Comparison of ENCODE assay signal across 9 cellular contexts in the genomic region with DNA sequence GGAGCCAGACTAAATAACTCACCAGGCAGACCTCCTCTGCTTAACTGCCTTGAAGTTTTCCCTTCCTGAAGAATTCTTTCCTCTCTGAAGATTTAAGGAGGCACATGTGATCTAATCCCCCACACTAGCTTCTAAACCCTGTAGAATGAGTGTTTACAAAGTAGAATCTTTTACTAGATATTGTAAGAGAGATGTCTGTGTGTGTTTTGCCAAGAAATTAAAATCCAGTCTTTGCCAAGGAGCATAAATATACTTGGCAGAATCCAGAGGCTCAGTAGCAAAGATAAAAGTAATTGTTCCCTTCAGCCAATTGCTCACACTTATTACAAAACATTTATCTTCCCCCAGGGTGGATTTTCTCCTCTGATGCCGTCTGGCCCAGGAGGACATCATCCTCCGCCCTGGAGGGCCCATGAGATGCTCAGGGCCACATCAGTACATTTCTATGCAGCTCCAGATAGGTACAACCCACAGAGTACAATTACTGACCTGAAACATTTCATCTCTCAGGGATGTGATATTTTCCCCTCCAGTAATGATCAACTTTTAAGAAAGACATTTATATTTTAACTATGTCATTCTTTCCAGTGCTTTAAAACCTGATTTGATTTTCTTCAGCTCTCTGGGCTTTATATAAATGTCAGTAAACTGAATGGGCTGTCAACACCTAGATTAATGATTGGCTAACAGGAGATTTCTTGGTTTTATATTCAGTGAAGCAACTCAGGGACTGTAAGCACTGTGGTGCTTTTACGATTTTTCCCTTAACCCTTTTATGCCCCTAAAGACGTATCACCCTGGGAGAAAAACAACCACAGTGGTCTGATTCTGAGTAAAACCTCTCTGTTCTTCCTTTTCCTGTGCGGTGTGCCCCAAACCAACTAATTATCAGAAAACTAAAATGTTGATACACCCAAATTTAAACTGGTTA. TPM values are rescaled to one million over a fixed set of nuclear protein-coding genes. Genes with fewer than 3 reads are reported as not detected.
DNase-seq lines count a peak whose midpoint lies in the region; ATAC-seq and TF ChIP-seq lines count a peak whose summit lies in the region.
"Had no signal": no experiment of that assay in that cellular context is flagged by ENCODE, and none has a peak within 500 bp of the region (broad histone marks: within the 10 kb centered on the region; RNA-seq: fewer than 3 reads in every experiment).

No MANE protein-coding gene starts in this region.

- H3K79me2 ChIP-seq in GM23248 (ENCODE audit: insufficient read depth), result no peaks in the 10 kb centered on the region

- H2AFZ ChIP-seq in GM23248, result no peak overlapping the region

- no peaks in the 10 kb centered on the region for H3K27me3 ChIP-seq in GM23248 (replicated peaks; ENCODE audit: insufficient read depth)
- no peaks in the 10 kb centered on the region for H3K27me3 ChIP-seq in foreskin keratinocyte
- H3K27me3 ChIP-seq in suprapubic skin, result no peaks in the 10 kb centered on the region

- DNase-seq in GM23248 (peak; percentile 86), SK-N-MC (ENCODE audit: low read depth, low spot score) (no peak), foreskin keratinocyte (no peak), suprapubic skin (ENCODE audit: low spot score in 2 of 2) (no peak), DMS79 (lab: John Stamatoyannopoulos, UW) (no peak), posterior cingulate gyrus (no peak), endothelial cell (ENCODE audit: low spot score) (no peak)
- DNase-seq: naive B cell had no signal

- H3K9me3 Mint-ChIP-seq in endothelial cell (ENCODE audit: unreplicated experiment), result no peaks in the 10 kb centered on the region

- in situ Hi-C loops in GM23248 (cut with MboI), result no loop called here

- H3K4me1 ChIP-seq in GM23248 (ENCODE audit: insufficient read depth) (peaks cover 72% of the 10 kb centered on the region), foreskin keratinocyte (peaks cover 20% of the 10 kb centered on the region), suprapubic skin (peaks cover 31% of the 10 kb centered on the region)

- peak overlapping the region; percentile 32 for H3K9ac ChIP-seq in GM23248
- H3K9ac ChIP-seq in SK-N-MC (ENCODE audit: insufficient read length), result no peak overlapping the region

- 29 to 30% methylated on average over 5 of the region's 5 CpGs for WGBS in GM23248 (ENCODE audit: low coverage in 1 of 2, low lambda C conversion rate in 2 of 2, missing lambda C conversion rate in 2 of 2), 2 experiments
- 25% methylated on average over 5 of the region's 5 CpGs for WGBS in suprapubic skin

- no peaks in the 10 kb centered on the region for H3K36me3 Mint-ChIP-seq in endothelial cell (ENCODE audit: low read depth, unreplicated experiment)
- H3K36me3 Mint-ChIP-seq: naive B cell had no signal

- peak; percentile 79 for ATAC-seq in GM18502 (IDR thresholded peaks at IDR 0.05; ENCODE audit: poor library complexity, unreplicated experiment)
- ATAC-seq in foreskin keratinocyte, result peak; percentile 16

- peak overlapping the region; percentile 57 for H3K4me2 ChIP-seq in GM23248 (ENCODE audit: unreplicated experiment)

- peak overlapping the region; percentile 76 for H3K27ac ChIP-seq in GM23248
- H3K27ac ChIP-seq in SK-N-MC, result 0 out of 2 replicates have a peak overlapping the region, but pooled peaks have one; percentile 17
- no peak overlapping the region for H3K27ac ChIP-seq in foreskin keratinocyte
- H3K27ac ChIP-seq in suprapubic skin, result peak overlapping the region; percentile 37

- no peaks in the 10 kb centered on the region for H3K4me1 Mint-ChIP-seq in endothelial cell (ENCODE audit: unreplicated experiment)

- no peaks in the 10 kb centered on the region for H4K20me1 ChIP-seq in GM23248 (ENCODE audit: insufficient read depth)

- intact Hi-C loops in posterior cingulate gyrus (cut with DNase I), result no loop called here

- H3K36me3 ChIP-seq in GM23248 (ENCODE audit: low read depth) (no peaks in the 10 kb centered on the region), SK-N-MC (ENCODE audit: insufficient read depth, low read length) (no peaks in the 10 kb centered on the region), suprapubic skin (no peaks in the 10 kb centered on the region)

- H3K27me3 Mint-ChIP-seq in endothelial cell (ENCODE audit: unreplicated experiment), result no peaks in the 10 kb centered on the region

- no peak for TF ChIP-seq CTCF in foreskin keratinocyte (conservative IDR thresholded peaks at IDR 0.05)
- TF ChIP-seq CTCF in suprapubic skin (IDR thresholded peaks at IDR 0.05), result no peak
- no peak for TF ChIP-seq CTCF in endothelial cell (IDR thresholded peaks at IDR 0.05; ENCODE audit: unreplicated experiment)

- no peak overlapping the region for H3K27ac Mint-ChIP-seq in endothelial cell (ENCODE audit: unreplicated experiment)

- H3K4me3 Mint-ChIP-seq in endothelial cell (ENCODE audit: unreplicated experiment), result no peak overlapping the region
- H3K4me3 Mint-ChIP-seq: naive B cell had no signal

- no peak for TF ChIP-seq EP300 in suprapubic skin (IDR thresholded peaks at IDR 0.05)

- H3K9me3 ChIP-seq in GM23248 (ENCODE audit: low read depth) (no peaks in the 10 kb centered on the region), SK-N-MC (ENCODE audit: low read depth, low read length) (no peaks in the 10 kb centered on the region), suprapubic skin (no peaks in the 10 kb centered on the region)

- peaks cover 90% of the 10 kb centered on the region for H3F3A ChIP-seq in GM23248 (ENCODE audit: insufficient read depth)

- TF ChIP-seq POLR2A in suprapubic skin (IDR thresholded peaks at IDR 0.05), result no peak

- H3K4me3 ChIP-seq in GM23248 (0 out of 2 replicates have a peak overlapping the region, but pooled peaks have one; percentile 0), SK-N-MC (no peak overlapping the region), suprapubic skin (no peak overlapping the region)

- H3K9me2 ChIP-seq in GM23248 (ENCODE audit: insufficient read depth), result no peaks in the 10 kb centered on the region

RNA-seq across cellular contexts. Expression of a gene that starts 37.7 kb away (rescaled TPM):
- total RNA-seq in GM23248 (2014; rRNA removed; shearing (Covaris generic)), result 6.2 and 7.2 TPM in 2 replicates
- polyA plus RNA-seq in GM23248 (2016; fragmentation: Nextera tagmentation; extraction: Ambion mirVana) (9.1 TPM in 2 replicates), foreskin keratinocyte (0.02 and 0.04 TPM in 2 replicates)
- total RNA-seq in foreskin keratinocyte (0.11 TPM in 1 of 2 replicates, not detected in the other), suprapubic skin (1 to 10 TPM in 1 of 4 donors, under 1 TPM in 3; 0.49 to 1.0 (median 0.68) TPM), endothelial cell (ENCODE audit: unreplicated experiment) (not detected)
